ENCODE assay signal across 10 cellular contexts in genomic region chr7:1024331-1024761, GRCh38. TPM values are rescaled to one million over a fixed set of nuclear protein-coding genes. Genes with fewer than 3 reads are reported as not detected.
DNase-seq lines count a peak whose midpoint lies in the region; ATAC-seq and TF ChIP-seq lines count a peak whose summit lies in the region.
"Had no signal": no experiment of that assay in that cellular context is flagged by ENCODE, and none has a peak within 500 bp of the region (broad histone marks: within the 10 kb centered on the region; RNA-seq: fewer than 3 reads in every experiment).

No MANE protein-coding gene starts in this region.

- ATAC-seq in GM18870 (IDR thresholded peaks at IDR 0.05; ENCODE audit: unreplicated experiment) = peak; percentile 66
- peak; percentile 53 for ATAC-seq in GM21825 (IDR thresholded peaks at IDR 0.05; ENCODE audit: unreplicated experiment)
- no peak for ATAC-seq in mucosa of descending colon
- ATAC-seq in omental fat pad (ENCODE audit: low FRiP score) = no peak

- H3K9me3 Mint-ChIP-seq in IgD-negative memory B cell = peaks cover 0 to 2% (median 0%) of the 10 kb centered on the region in 3 donors

- H3K4me3 ChIP-seq in mucosa of descending colon = no peak overlapping the region

- no peaks in the 10 kb centered on the region for H3K36me3 ChIP-seq in mucosa of descending colon (ENCODE audit: low read depth)

- POLR2A ChIA-PET in HEK293T (lab: Yijun Ruan, JAX) = no interaction called here

- CTCF ChIA-PET in HEK293T (lab: Yijun Ruan, JAX) = no interaction called here

- peak overlapping the region; percentile 98 to 100 (median 99) for H3K27ac Mint-ChIP-seq in IgD-negative memory B cell

- no peaks in the 10 kb centered on the region for H3K9me3 ChIP-seq in mucosa of descending colon

- intact Hi-C loops in mucosa of descending colon (cut with DNase I, micrococcal nuclease) = no loop called here

- peaks cover 3% of the 10 kb centered on the region for H3K36me3 Mint-ChIP-seq in IgD-negative memory B cell

- H3K4me3 Mint-ChIP-seq in IgD-negative memory B cell = peak overlapping the region; percentile 82 to 94 (median 90)

- peaks cover 8% of the 10 kb centered on the region for H3K27me3 Mint-ChIP-seq in IgD-negative memory B cell

- peaks cover 41 to 48% (median 47%) of the 10 kb centered on the region in 3 donors for H3K4me1 Mint-ChIP-seq in IgD-negative memory B cell

- peak in 2 of 3 donors; percentile 41 to 60 for DNase-seq in mucosa of descending colon
- DNase-seq in HEK293T (ENCODE audit: extremely low spot score) = no peak
- DNase-seq in NCI-H446 treated with DMSO at 0.1 percent for 48 hours (lab: John Stamatoyannopoulos, UW) = no peak
- DNase-seq in NCI-H82 treated with DMSO at 0.1 percent for 48 hours (lab: John Stamatoyannopoulos, UW; ENCODE audit: unreplicated experiment) = no peak
- no peak for DNase-seq in omental fat pad (ENCODE audit: low spot score)
- DNase-seq: activated CD4-positive, alpha-beta T cell treated with anti-CD3 and anti-CD28 coated beads for 4 hours had no signal

- H3K4me1 ChIP-seq in mucosa of descending colon (ENCODE audit: low read depth) = peaks cover 16% of the 10 kb centered on the region

- TF ChIP-seq CTCF in mucosa of descending colon (IDR thresholded peaks at IDR 0.05) = no peak
- TF ChIP-seq CTCF in omental fat pad (IDR thresholded peaks at IDR 0.05) = no peak

TF ChIP-seq in HEK293T, 16 proteins besides CTCF, POLR2A, EP300 and RAD21:
- TF ChIP-seq TARDBP (IDR thresholded peaks at IDR 0.05) = no peak
- no peak for TF ChIP-seq FOXM1 (IDR thresholded peaks at IDR 0.05; ENCODE audit: borderline replicate concordance)
- no peak for TF ChIP-seq ELF4 (IDR thresholded peaks at IDR 0.05)
- no peak for TF ChIP-seq HDGF (IDR thresholded peaks at IDR 0.05; ENCODE audit: borderline replicate concordance)
- TF ChIP-seq FOXK2 (IDR thresholded peaks at IDR 0.05) = no peak
- TF ChIP-seq SUZ12 (IDR thresholded peaks at IDR 0.05) = no peak
- TF ChIP-seq ARNT (IDR thresholded peaks at IDR 0.05) = no peak

RNA-seq across cellular contexts. Expression of gene GPR146, which starts 20.0 kb away (rescaled TPM):
- polyA plus RNA-seq in IgD-negative memory B cell = 2.6 TPM
- total RNA-seq in mucosa of descending colon (10 to 100 TPM in 1 of 3 donors, 1 to 10 TPM in 2; 3.5 to 13.0 (median 5.7) TPM), omental fat pad (10 to 100 TPM; 29.6 to 89.8 (median 56.9) TPM)

RNA-seq across cellular contexts. Expression of gene CYP2W1, which starts 41.4 kb away (rescaled TPM):
- not detected for polyA plus RNA-seq in IgD-negative memory B cell
- total RNA-seq in mucosa of descending colon (1 to 10 TPM in 2 of 3 donors, under 1 TPM in 1; 0.47 to 2.3 (median 2.1) TPM), omental fat pad (not detected)
- total RNA-seq: HT1080 had no signal

RNA-seq across cellular contexts. Expression of gene COX19, which starts 49.0 kb away (rescaled TPM):
- 26.7 TPM for polyA plus RNA-seq in IgD-negative memory B cell
- total RNA-seq in mucosa of descending colon (10 to 100 TPM; 14.9 to 20.9 (median 15.8) TPM), omental fat pad (10 to 100 TPM in 2 of 4 donors, 1 to 10 TPM in 2; 8.1 to 16.9 (median 10.0) TPM)

Comparison
In these comparisons a context has a peak if more than half of its experiments do, and no peak if none do; other contexts are left out.
1. ATAC-seq: peak in GM18870 (single experiment) and GM21825 (single experiment); none in mucosa of descending colon (single experiment) and omental fat pad (single experiment).
2. DNase-seq: peak in mucosa of descending colon (2 of 3); none in HEK293T (single experiment), NCI-H446 treated with DMSO at 0.1 percent for 48 hours (single experiment), NCI-H82 treated with DMSO at 0.1 percent for 48 hours (single experiment) and omental fat pad (single experiment).